ENCODE assay signal across 8 cellular contexts in genomic region chr2:183123959-183124221, GRCh38. TPM values are rescaled to one million over a fixed set of nuclear protein-coding genes. Genes with fewer than 3 reads are reported as not detected.
DNase-seq lines count a peak whose midpoint lies in the region; ATAC-seq, FAIRE-seq and TF ChIP-seq lines count a peak whose summit lies in the region.

No MANE protein-coding gene starts in this region.

- ATAC-seq in GM19395 (IDR thresholded peaks at IDR 0.05; ENCODE audit: unreplicated experiment): peak; percentile 49
- ATAC-seq in HG03439 (IDR thresholded peaks at IDR 0.05; ENCODE audit: unreplicated experiment): peak; percentile 40
- peak; percentile 17 for ATAC-seq in K562

- H3K79me2 ChIP-seq in K562 (ENCODE audit: control insufficient read depth, insufficient read depth, low read length): peaks cover 47% of the 10 kb centered on the region

- TF ChIP-seq CTCF in C4-2B (conservative IDR thresholded peaks at IDR 0.05): no peak
- TF ChIP-seq CTCF in K562 (IDR thresholded peaks at IDR 0.05 in 2 of 3, conservative IDR thresholded peaks at IDR 0.05 in 1 of 3; ENCODE audit: insufficient read depth in 2 of 3, low read depth in 1 of 3, low read length in 3 of 3): 0 out of 6 replicates have a peak, but pooled peaks of 1 of the 3 experiments have one; percentile 0
- TF ChIP-seq CTCF in lower leg skin (IDR thresholded peaks at IDR 0.05): no peak
- no peak for TF ChIP-seq CTCF in uterus (IDR thresholded peaks at IDR 0.05)

- H3K9me1 ChIP-seq in K562 (ENCODE audit: control insufficient read depth, insufficient read depth, low read length): no peaks in the 10 kb centered on the region

- peak overlapping the region; percentile 88 to 98; a peak in 3 of 4 replicates for H3K9ac ChIP-seq in K562 (ENCODE audit: insufficient read depth in 1 of 2, low read depth in 2 of 2, low read length in 2 of 2)

- intact Hi-C loops in K562 (cut with micrococcal nuclease): loop anchor here (1.0 to 2.0 kb wide), 2 partner anchors 46 to 87 kb away; partner anchors contain the start of gene DUSP19
- intact Hi-C loops in lower leg skin (cut with DNase I; ENCODE audit: low total_unique reads): no loop called here
- intact Hi-C loops in uterus (cut with DNase I; ENCODE audit: low total_unique reads): no loop called here

- peak overlapping the region; percentile 54 for H3K4me3 ChIP-seq in K562
- H3K4me3 ChIP-seq in lower leg skin (ENCODE audit: low read depth, poor library complexity, severe bottlenecking): peak overlapping the region; percentile 63
- peak overlapping the region; percentile 77 to 79 for H3K4me3 ChIP-seq in uterus

- BruUV-seq in K562 (replicated peaks; lab: Mats Ljungman, UMichigan): no TSS peak

- H3K27ac ChIP-seq in C4-2B (peak overlapping the region; percentile 96), K562 (ENCODE audit: extremely low read depth, low read depth, low read length) (peak overlapping the region; percentile 89), uterus (peak overlapping the region; percentile 84 to 93)

- H3K4me1 ChIP-seq in K562 (replicated peaks in 1 of 2; ENCODE audit: control insufficient read depth in 2 of 2, insufficient read depth in 2 of 2, low read length in 2 of 2) (peaks cover 6 to 9% of the 10 kb centered on the region in 2 experiments; a peak in 2 of 5 replicates), uterus (no peaks in the 10 kb centered on the region)

- DNase-seq in K562 (ENCODE audit: extremely low read depth in 1 of 4, low spot score in 3 of 4) (no peak), lower leg skin (ENCODE audit: low spot score in 2 of 2) (no peak), uterus (no peak), NCI-H2227 treated with DMSO at 0.1 percent for 48 hours (lab: John Stamatoyannopoulos, UW) (no peak), HCEC 1CT (no peak)

- 4% methylated on average over 7 of the region's 7 CpGs for WGBS in K562 (ENCODE audit: insufficient coverage, low coverage, missing lambda C conversion rate)
- 0 to 1% methylated on average over 7 of the region's 7 CpGs for WGBS in lower leg skin, 2 donors

- peak overlapping the region; percentile 91 for H3K4me2 ChIP-seq in K562 (ENCODE audit: insufficient read depth, low read length)

- H3K9me3 ChIP-seq in K562 (replicated peaks; ENCODE audit: control insufficient read depth, insufficient read depth, low read depth, low read length) (no peaks in the 10 kb centered on the region), uterus (no peaks in the 10 kb centered on the region)

- POLR2A ChIA-PET in K562 (lab: Yijun Ruan, JAX): interaction anchor here (0.9 to 2.1 kb wide), 5 partner anchors 10 to 45 kb away, joined by 3 to 6 read pairs (median 3); partner anchors contain the start of gene DUSP19

- peak overlapping the region; percentile 97 for H2AFZ ChIP-seq in K562 (ENCODE audit: low read depth, low read length)

- TF ChIP-seq RAD21 in K562 (CRISPR knock-in tag; conservative IDR thresholded peaks at IDR 0.05 in 1 of 2, IDR thresholded peaks at IDR 0.05 in 1 of 2): no peak

- peaks cover 9% of the 10 kb centered on the region; the same call in 2 of the 3 replicates for H3K36me3 ChIP-seq in K562 (ENCODE audit: control insufficient read depth, insufficient read depth, low read length)
- no peaks in the 10 kb centered on the region for H3K36me3 ChIP-seq in uterus

- no peak for TF ChIP-seq EP300 in K562 (IDR thresholded peaks at IDR 0.05; ENCODE audit: low read length)

- no peaks in the 10 kb centered on the region for H3K27me3 ChIP-seq in K562 (ENCODE audit: control insufficient read depth in 2 of 2, insufficient read depth in 2 of 2, low read length in 2 of 2)
- no peaks in the 10 kb centered on the region for H3K27me3 ChIP-seq in uterus

- TF ChIP-seq POLR2A in K562 (conservative IDR thresholded peaks at IDR 0.05) (no peak), lower leg skin (IDR thresholded peaks at IDR 0.05) (no peak), uterus (IDR thresholded peaks at IDR 0.05) (peak in 1 of 2 donors; percentile 32)

- no peaks in the 10 kb centered on the region for H4K20me1 ChIP-seq in K562 (replicated peaks; ENCODE audit: control insufficient read depth, insufficient read depth, low read length)

- no peak for FAIRE-seq in K562 (lab: Jason Lieb, UNC)

- in situ Hi-C loops in K562 (cut with MboI): no loop called here

- CTCF ChIA-PET in K562 (lab: Yijun Ruan, JAX; ENCODE audit: low intra/inter-chr PET ratio): no interaction called here

TF ChIP-seq in K562, 482 proteins besides CTCF, POLR2A, EP300 and RAD21 (continues in another document):
- TF ChIP-seq ARNT (IDR thresholded peaks at IDR 0.05): 0 out of 4 replicates have a peak, but pooled peaks of 1 of the 2 experiments have one; percentile 19
- 0 out of 2 replicates have a peak, but pooled peaks have one; percentile 39 for TF ChIP-seq FOXK1 (CRISPR knock-in tag; IDR thresholded peaks at IDR 0.05; ENCODE audit: borderline replicate concordance)
- TF ChIP-seq HDAC8 (tag; IDR thresholded peaks at IDR 0.05): no peak
- 0 out of 2 replicates have a peak, but pooled peaks have one; percentile 44 for TF ChIP-seq ZBTB49 (CRISPR knock-in tag; IDR thresholded peaks at IDR 0.05; ENCODE audit: borderline replicate concordance)
- TF ChIP-seq PKNOX1 (IDR thresholded peaks at IDR 0.05): 0 out of 2 replicates have a peak, but pooled peaks have one; percentile 8

RNA-seq across cellular contexts. Expression of gene NUP35, which starts 0.4 kb away (rescaled TPM):
- 79.4 and 89.0 TPM in 2 replicates for total RNA-seq in K562 (2011; cell fraction: chromatin; rRNA removed; ENCODE audit: low replicate concordance)
- total RNA-seq in K562 (2011; cell fraction: nucleolus; rRNA removed): 48.5 and 56.7 TPM in 2 replicates
- total RNA-seq in K562 (2011; cell fraction: nucleoplasm; rRNA removed): 55.7 and 81.4 TPM in 2 replicates
- total RNA-seq in K562 (2014; rRNA removed) (24.5 and 26.2 TPM in 2 replicates), K562 (2014; rRNA removed; fragmentation: Illumina TruSeq; extraction: Trizol) (61.1 and 70.5 TPM in 2 replicates), K562 (2015; rRNA removed; fragmentation: Illumina TruSeq; extraction: Trizol) (53.8 and 54.4 TPM in 2 replicates), K562 (2021) (38.5 and 46.8 TPM in 2 replicates), lower leg skin (10 to 100 TPM; 15.6 to 21.8 (median 19.8) TPM), uterus (10 to 100 TPM in 2 of 4 donors, 1 to 10 TPM in 2; 5.9 to 32.8 (median 19.0) TPM)
- polyA plus RNA-seq in K562 (2011; rRNA removed) (40.1 and 51.1 TPM in 2 replicates), K562 (2014; fragmentation: Illumina TruSeq; extraction: Trizol) (39.2 and 43.7 TPM in 2 replicates), K562 (2014; fragmentation: Nextera tagmentation; extraction: Ambion mirVana) (10 to 100 TPM; 71.0 to 78.2 TPM), K562 (2014; rRNA removed) (29.6 and 34.2 TPM in 2 replicates)
- 19.4 and 22.3 TPM in 2 replicates for polyA plus RNA-seq in K562 (2011; cell fraction: cytosol; rRNA removed)
- 39.0 and 39.6 TPM in 2 replicates for polyA plus RNA-seq in K562 (2011; cell fraction: nucleus; rRNA removed)
- polyA plus RNA-seq in K562 (2012): 19.6 and 24.1 TPM in 2 replicates
- 57.8 and 64.5 TPM in 2 replicates for polyA minus RNA-seq in K562 (2011; rRNA and poly(A)+ RNA removed)
- 19.7 and 22.8 TPM in 2 replicates for polyA minus RNA-seq in K562 (2011; cell fraction: cytosol; rRNA and poly(A)+ RNA removed)
- polyA minus RNA-seq in K562 (2011; cell fraction: nucleus; rRNA and poly(A)+ RNA removed): 54.1 and 81.1 TPM in 2 replicates

RNA-seq across cellular contexts. Expression of gene DUSP19, which starts 45.3 kb away (rescaled TPM):
- 1.3 and 2.0 TPM in 2 replicates for total RNA-seq in K562 (2011; cell fraction: chromatin; rRNA removed; ENCODE audit: low replicate concordance)
- total RNA-seq in K562 (2011; cell fraction: nucleolus; rRNA removed): 1.1 and 1.2 TPM in 2 replicates
- 2.1 and 2.4 TPM in 2 replicates for total RNA-seq in K562 (2011; cell fraction: nucleoplasm; rRNA removed)
- total RNA-seq in K562 (2014; rRNA removed) (2.7 and 3.1 TPM in 2 replicates), K562 (2014; rRNA removed; fragmentation: Illumina TruSeq; extraction: Trizol) (3.5 and 5.6 TPM in 2 replicates), K562 (2015; rRNA removed; fragmentation: Illumina TruSeq; extraction: Trizol) (3.2 and 3.7 TPM in 2 replicates), K562 (2021) (3.5 and 4.7 TPM in 2 replicates), lower leg skin (1 to 10 TPM; 1.1 to 2.0 (median 1.5) TPM), uterus (10 to 100 TPM in 1 of 4 donors, 1 to 10 TPM in 2, under 1 TPM in 1; 0.29 to 12.4 (median 3.3) TPM)
- polyA plus RNA-seq in K562 (2011; rRNA removed) (4.8 and 6.3 TPM in 2 replicates), K562 (2014; fragmentation: Illumina TruSeq; extraction: Trizol) (1.2 and 1.6 TPM in 2 replicates), K562 (2014; fragmentation: Nextera tagmentation; extraction: Ambion mirVana) (1 to 10 TPM; 2.7 to 3.1 TPM), K562 (2014; rRNA removed) (2.0 and 2.7 TPM in 2 replicates)
- 1.3 and 3.1 TPM in 2 replicates for polyA plus RNA-seq in K562 (2011; cell fraction: cytosol; rRNA removed)
- polyA plus RNA-seq in K562 (2011; cell fraction: nucleus; rRNA removed): 0.97 and 1.2 TPM in 2 replicates
- polyA plus RNA-seq in K562 (2012): 1.0 and 2.1 TPM in 2 replicates
- polyA minus RNA-seq in K562 (2011; rRNA and poly(A)+ RNA removed): 5.7 and 6.0 TPM in 2 replicates
- 2.2 and 2.6 TPM in 2 replicates for polyA minus RNA-seq in K562 (2011; cell fraction: cytosol; rRNA and poly(A)+ RNA removed)
- 0.67 and 2.0 TPM in 2 replicates for polyA minus RNA-seq in K562 (2011; cell fraction: nucleus; rRNA and poly(A)+ RNA removed)
